ENCODE assay signal across 23 cellular contexts in genomic region chr16:78331749-78332148, GRCh38.
DNase-seq lines count a peak whose midpoint lies in the region; ATAC-seq, FAIRE-seq and TF ChIP-seq lines count a peak whose summit lies in the region.
"Had no signal": no experiment of that assay in that cellular context is flagged by ENCODE, and none has a peak within 500 bp of the region (broad histone marks: within the 10 kb centered on the region; RNA-seq: fewer than 3 reads in every experiment).

No MANE protein-coding gene starts in this region.

- FAIRE-seq in HepG2 (lab: Jason Lieb, UNC) = peak; percentile 42
- no peak for FAIRE-seq in frontal cortex (lab: Jason Lieb, UNC)
- FAIRE-seq: A204.1, GM12891, GM18507 had no signal

- H3K4me2 ChIP-seq in HepG2 (ENCODE audit: low read depth, low read length) = peak overlapping the region; percentile 3; the same call in 1 of the 2 replicates

- no peaks in the 10 kb centered on the region for H4K20me1 ChIP-seq in HepG2 (ENCODE audit: insufficient read depth, low read length)

- H3K36me3 Mint-ChIP-seq in endodermal cell (ENCODE audit: low read depth) = peaks cover 2% of the 10 kb centered on the region
- H3K36me3 Mint-ChIP-seq in nephron progenitor cell (ENCODE audit: low read depth) = peaks cover 7% of the 10 kb centered on the region
- H3K36me3 Mint-ChIP-seq: CD4-positive, CD25-positive, alpha-beta regulatory T cell had no signal

- H3K27ac Mint-ChIP-seq in endodermal cell (peak overlapping the region; percentile 19), nephron progenitor cell (peak overlapping the region; percentile 80)
- H3K27ac Mint-ChIP-seq: CD4-positive, CD25-positive, alpha-beta regulatory T cell; CD8-positive, alpha-beta memory T cell; HFFc6 had no signal

- ATAC-seq in HepG2 (peak; percentile 72), GM18858 (IDR thresholded peaks at IDR 0.05; ENCODE audit: unreplicated experiment) (no peak)
- ATAC-seq: HCT116 had no signal

- peak; percentile 38 for DNase-seq in endodermal cell
- no peak for DNase-seq in HepG2 (ENCODE audit: low spot score)
- DNase-seq in nephron progenitor cell = no peak
- DNase-seq in frontal cortex (ENCODE audit: low spot score in 2 of 2) = no peak
- DNase-seq in Peyer's patch = no peak
- DNase-seq in HUDEP-2 (lab: John Stamatoyannopoulos, UW; ENCODE audit: unreplicated experiment in 76 of 76) = no peak
- DNase-seq: BE2C; C1 segment of cervical spinal cord; CD4-positive, CD25-positive, alpha-beta regulatory T cell; CD8-positive, alpha-beta memory T cell; COR-L47; DMS 273 treated with DMSO at 0.1 percent for 48 hours; DMS53; DND-41; EL; GOT3; H7; HFFc6 had no signal

- BruUV-seq in HepG2 (replicated peaks; lab: Mats Ljungman, UMichigan) = no TSS peak

- H3K4me3 Mint-ChIP-seq in endodermal cell = no peak overlapping the region
- no peak overlapping the region for H3K4me3 Mint-ChIP-seq in nephron progenitor cell
- H3K4me3 Mint-ChIP-seq: CD4-positive, CD25-positive, alpha-beta regulatory T cell; CD8-positive, alpha-beta memory T cell; HFFc6 had no signal

- H3K27ac ChIP-seq in endodermal cell (ENCODE audit: low read depth, low read length) = no peak overlapping the region
- no peak overlapping the region for H3K27ac ChIP-seq in HepG2 (ENCODE audit: extremely low read length, insufficient read depth, low read length)
- H3K27ac ChIP-seq in Peyer's patch = no peak overlapping the region

- H3K4me1 ChIP-seq in endodermal cell (ENCODE audit: control insufficient read depth, insufficient read depth, low read length) = no peaks in the 10 kb centered on the region
- H3K4me1 ChIP-seq in HepG2 (ENCODE audit: insufficient read depth, low read length) = peaks cover 14% of the 10 kb centered on the region
- H3K4me1 ChIP-seq in Peyer's patch = no peaks in the 10 kb centered on the region
- H3K4me1 ChIP-seq: BE2C had no signal

- H3K9me3 ChIP-seq in endodermal cell (ENCODE audit: control insufficient read depth, low read length) = no peaks in the 10 kb centered on the region
- H3K9me3 ChIP-seq in HepG2 (ENCODE audit: low read length) = no peaks in the 10 kb centered on the region
- H3K9me3 ChIP-seq in Peyer's patch = no peaks in the 10 kb centered on the region
- H3K9me3 ChIP-seq: BE2C had no signal

- CTCF ChIA-PET in HepG2 (lab: Yijun Ruan, JAX; ENCODE audit: low intra/inter-chr PET ratio, low total read pairs) = no interaction called here

- H3K9ac ChIP-seq in endodermal cell (ENCODE audit: extremely low read depth, low read length, poor library complexity, severe bottlenecking) (no peak overlapping the region), HepG2 (ENCODE audit: insufficient read depth, low read depth, low read length) (no peak overlapping the region)

- H3K27me3 Mint-ChIP-seq in endodermal cell (ENCODE audit: insufficient read depth) (no peaks in the 10 kb centered on the region), nephron progenitor cell (ENCODE audit: low read depth, poor library complexity) (peaks cover 3% of the 10 kb centered on the region)
- H3K27me3 Mint-ChIP-seq: CD4-positive, CD25-positive, alpha-beta regulatory T cell; CD8-positive, alpha-beta memory T cell had no signal

- no peak for TF ChIP-seq EP300 in HepG2 (IDR thresholded peaks at IDR 0.05; ENCODE audit: low read depth in 2 of 2, low read length in 2 of 2)
- no peak for TF ChIP-seq EP300 in HepG2 (CRISPR knock-in tag; IDR thresholded peaks at IDR 0.05; ENCODE audit: borderline replicate concordance)

- no peaks in the 10 kb centered on the region for H3K79me2 ChIP-seq in HepG2 (ENCODE audit: insufficient read depth, low read length)

- TF ChIP-seq RAD21 in HepG2 (CRISPR knock-in tag; IDR thresholded peaks at IDR 0.05) = no peak

- H3K9me3 Mint-ChIP-seq in endodermal cell (no peaks in the 10 kb centered on the region), nephron progenitor cell (no peaks in the 10 kb centered on the region)
- H3K9me3 Mint-ChIP-seq: CD4-positive, CD25-positive, alpha-beta regulatory T cell; CD8-positive, alpha-beta memory T cell had no signal

- H3K4me3 ChIP-seq in endodermal cell (ENCODE audit: low read length) (no peak overlapping the region), HepG2 (replicated peaks in 1 of 3; ENCODE audit: insufficient read depth in 1 of 3, low read depth in 2 of 3, low read length in 3 of 3) (no peak overlapping the region), Peyer's patch (no peak overlapping the region)

- no peaks in the 10 kb centered on the region for H3K27me3 ChIP-seq in endodermal cell (ENCODE audit: control insufficient read depth, insufficient read depth, low read length, poor library complexity, severe bottlenecking)
- no peaks in the 10 kb centered on the region for H3K27me3 ChIP-seq in HepG2 (ENCODE audit: control insufficient read depth in 1 of 2, insufficient read depth in 2 of 2, low read length in 2 of 2)
- H3K27me3 ChIP-seq in Peyer's patch = no peaks in the 10 kb centered on the region
- H3K27me3 ChIP-seq: BE2C had no signal

- peaks cover 18% of the 10 kb centered on the region for H3K4me1 Mint-ChIP-seq in endodermal cell
- peaks cover 60% of the 10 kb centered on the region for H3K4me1 Mint-ChIP-seq in nephron progenitor cell
- H3K4me1 Mint-ChIP-seq: CD8-positive, alpha-beta memory T cell had no signal

- WGBS in endodermal cell (ENCODE audit: insufficient coverage in 1 of 2, insufficient read length in 1 of 2), 2 experiments = 80 to 91% methylated on average over 1 to 4 of the region's 4 CpGs
- 30% methylated on average over 4 of the region's 4 CpGs for WGBS in HepG2 (ENCODE audit: low lambda C conversion rate)

- POLR2A ChIA-PET in HepG2 (lab: Yijun Ruan, JAX) = no interaction called here

- no peak for TF ChIP-seq POLR2A in HepG2 (IDR thresholded peaks at IDR 0.05; ENCODE audit: insufficient read depth in 1 of 2, low read depth in 2 of 2, low read length in 2 of 2)
- no peak for TF ChIP-seq POLR2A in Peyer's patch (IDR thresholded peaks at IDR 0.05)

- peaks cover 27% of the 10 kb centered on the region for H3K36me3 ChIP-seq in endodermal cell (ENCODE audit: control insufficient read depth, insufficient read depth, low read length)
- no peaks in the 10 kb centered on the region for H3K36me3 ChIP-seq in HepG2 (replicated peaks in 1 of 2; ENCODE audit: control insufficient read depth in 1 of 2, insufficient read depth in 2 of 2, low read length in 2 of 2)
- H3K36me3 ChIP-seq in Peyer's patch = no peaks in the 10 kb centered on the region
- H3K36me3 ChIP-seq: BE2C had no signal

- intact Hi-C loops in HepG2 (cut with micrococcal nuclease; ENCODE audit: unreplicated experiment) = no loop called here

- in situ Hi-C loops in HepG2 (cut with HindIII; ENCODE audit: extremely low pct_ligation_motif_present, low pct_unique_long_range_greater_than_20kb) = no loop called here

- no peak for TF ChIP-seq CTCF in endodermal cell (conservative IDR thresholded peaks at IDR 0.05)
- no peak for TF ChIP-seq CTCF in HepG2 (CRISPR knock-in tag; IDR thresholded peaks at IDR 0.05)
- TF ChIP-seq CTCF in nephron progenitor cell (IDR thresholded peaks at IDR 0.05) = no peak
- TF ChIP-seq CTCF in Peyer's patch (IDR thresholded peaks at IDR 0.05) = no peak

- H2AFZ ChIP-seq in HepG2 (ENCODE audit: low read length) = no peak overlapping the region

TF ChIP-seq in HepG2, 621 proteins besides CTCF, POLR2A, EP300 and RAD21 (continues in another document):
- TF ChIP-seq MED1 (CRISPR knock-in tag; IDR thresholded peaks at IDR 0.05) = 0 out of 2 replicates have a peak, but pooled peaks have one; percentile 17
- no peak for TF ChIP-seq SOX6 (IDR thresholded peaks at IDR 0.05)
- 0 out of 2 replicates have a peak, but pooled peaks have one; percentile 13 for TF ChIP-seq SOX6 (CRISPR knock-in tag; IDR thresholded peaks at IDR 0.05)
- TF ChIP-seq TEAD3 (CRISPR knock-in tag; optimal IDR thresholded peaks at IDR 0.05; ENCODE audit: borderline replicate concordance) = peak; percentile 15
- TF ChIP-seq ELK4 (CRISPR knock-in tag; IDR thresholded peaks at IDR 0.05; ENCODE audit: borderline replicate concordance) = no peak
- 0 out of 2 replicates have a peak, but pooled peaks have one; percentile 53 for TF ChIP-seq ZNF644 (CRISPR knock-in tag; IDR thresholded peaks at IDR 0.05; ENCODE audit: low read depth)
- no peak for TF ChIP-seq CBX1 (IDR thresholded peaks at IDR 0.05; ENCODE audit: low read depth)
- TF ChIP-seq ZNF232 (CRISPR knock-in tag; IDR thresholded peaks at IDR 0.05; ENCODE audit: borderline replicate concordance) = 0 out of 2 replicates have a peak, but pooled peaks have one; percentile 38
- peak; percentile 73 for TF ChIP-seq HNF4A (CRISPR knock-in tag; IDR thresholded peaks at IDR 0.05)
- no peak for TF ChIP-seq ZNF607 (CRISPR knock-in tag; IDR thresholded peaks at IDR 0.05; ENCODE audit: borderline replicate concordance)
- TF ChIP-seq HNF4G (IDR thresholded peaks at IDR 0.05; ENCODE audit: borderline replicate concordance, low read depth, low read length) = peak; percentile 47; the same call in 1 of the 2 replicates
- no peak for TF ChIP-seq HNF4G (CRISPR knock-in tag; IDR thresholded peaks at IDR 0.05; ENCODE audit: borderline replicate concordance, low read depth)
- no peak for TF ChIP-seq ZNF354B (CRISPR knock-in tag; IDR thresholded peaks at IDR 0.05)
- TF ChIP-seq FOXJ3 (CRISPR knock-in tag; IDR thresholded peaks at IDR 0.05; ENCODE audit: borderline replicate concordance) = peak; percentile 29; the same call in 1 of the 2 replicates
- no peak for TF ChIP-seq ZNF225 (CRISPR knock-in tag; IDR thresholded peaks at IDR 0.05)
- TF ChIP-seq CEBPG (CRISPR knock-in tag; IDR thresholded peaks at IDR 0.05) = peak; percentile 54; the same call in 1 of the 2 replicates
- TF ChIP-seq RARA (CRISPR knock-in tag; IDR thresholded peaks at IDR 0.05) = 0 out of 2 replicates have a peak, but pooled peaks have one; percentile 23
- TF ChIP-seq SMC3 (IDR thresholded peaks at IDR 0.05; ENCODE audit: low read length) = no peak
